ENCODE assay signal across 20 cellular contexts in genomic region chr18:55869965-55870585, GRCh38.
A peak's percentile ranks its signal among the peaks of the same experiment; 100 is the strongest.
DNase-seq lines count a peak whose midpoint lies in the region; ATAC-seq, FAIRE-seq and TF ChIP-seq lines count a peak whose summit lies in the region.
"Had no signal": no experiment of that assay in that cellular context is flagged by ENCODE, and none has a peak within 500 bp of the region (broad histone marks: within the 10 kb centered on the region; RNA-seq: fewer than 3 reads in every experiment).

No MANE protein-coding gene starts in this region.

- peaks cover 2% of the 10 kb centered on the region for H3K9me3 Mint-ChIP-seq in activated CD4-positive, alpha-beta memory T cell treated with anti-CD3 and anti-CD28 coated beads, Interleukin-2, amount 10 ng/mL, durations not matched to agents 7 days and 5 days

- H3K27me3 Mint-ChIP-seq in activated CD4-positive, alpha-beta memory T cell treated with anti-CD3 and anti-CD28 coated beads, Interleukin-2, amount 10 ng/mL, durations not matched to agents 7 days and 5 days = no peaks in the 10 kb centered on the region

- H3K4me1 ChIP-seq in SK-N-SH (ENCODE audit: control insufficient read depth in 1 of 2, insufficient read depth in 2 of 2, low read depth in 1 of 2, low read length in 1 of 2) = peaks cover 0 to 8% of the 10 kb centered on the region in 2 experiments; a peak in 3 of 4 replicates
- peaks cover 0 to 3% of the 10 kb centered on the region in 2 donors for H3K4me1 ChIP-seq in uterus
- H3K4me1 ChIP-seq: body of pancreas, pancreas had no signal

- H3K9me3 ChIP-seq in SK-N-SH (no peaks in the 10 kb centered on the region), uterus (no peaks in the 10 kb centered on the region)
- H3K9me3 ChIP-seq: body of pancreas, pancreas had no signal

- H3K9ac ChIP-seq in SK-N-SH = no peak overlapping the region

- FAIRE-seq in endometrium (lab: Jason Lieb, UNC) = peak; percentile 93
- FAIRE-seq: pancreas had no signal

- no peak overlapping the region for H3K27ac Mint-ChIP-seq in activated CD4-positive, alpha-beta memory T cell treated with anti-CD3 and anti-CD28 coated beads, Interleukin-2, amount 10 ng/mL, durations not matched to agents 7 days and 5 days

- no peaks in the 10 kb centered on the region for H4K20me1 ChIP-seq in SK-N-SH (ENCODE audit: insufficient read depth)

- H3K27me3 ChIP-seq in SK-N-SH (ENCODE audit: insufficient read depth) (no peaks in the 10 kb centered on the region), uterus (no peaks in the 10 kb centered on the region)
- H3K27me3 ChIP-seq: body of pancreas, pancreas had no signal

- H3K79me2 ChIP-seq in SK-N-SH (ENCODE audit: insufficient read depth) = no peaks in the 10 kb centered on the region

- in situ Hi-C loops in ACHN (cut with HindIII; ENCODE audit: low pct_ligation_motif_present, low pct_unique_long_range_greater_than_20kb, low sequenced_read_pairs) = no loop called here

- CTCF ChIA-PET in SK-N-SH (lab: Yijun Ruan, JAX) = no interaction called here
- CTCF ChIA-PET in activated CD4-positive, alpha-beta memory T cell treated with anti-CD3 and anti-CD28 coated beads, Interleukin-2, amount 10 ng/mL, durations not matched to agents 7 days and 5 days (lab: Charles Lee) = interaction anchor here (1.5 kb wide), 1 partner anchor 454 kb away, joined by 4 read pairs; no protein-coding TSS in a partner anchor

- no peaks in the 10 kb centered on the region for H3K36me3 ChIP-seq in SK-N-SH (replicated peaks in 1 of 2; ENCODE audit: control insufficient read depth in 1 of 2, insufficient read depth in 2 of 2, low read length in 1 of 2)
- H3K36me3 ChIP-seq in uterus = no peaks in the 10 kb centered on the region
- H3K36me3 ChIP-seq: pancreas had no signal

- H2AFZ ChIP-seq in SK-N-SH (ENCODE audit: low read depth) = 0 out of 2 replicates have a peak overlapping the region, but pooled peaks have one; percentile 5

- no peaks in the 10 kb centered on the region for H3K4me1 Mint-ChIP-seq in activated CD4-positive, alpha-beta memory T cell treated with anti-CD3 and anti-CD28 coated beads, Interleukin-2, amount 10 ng/mL, durations not matched to agents 7 days and 5 days

- intact Hi-C loops in uterus (cut with DNase I; ENCODE audit: low total_unique reads) = no loop called here

- H3K4me2 ChIP-seq in SK-N-SH = no peak overlapping the region

- WGBS in SK-N-SH (ENCODE audit: low lambda C conversion rate) = 84% methylated on average over 8 of the region's 8 CpGs

- TF ChIP-seq CTCF in SK-N-SH (IDR thresholded peaks at IDR 0.05) = no peak
- TF ChIP-seq CTCF in uterus (IDR thresholded peaks at IDR 0.05) = no peak

- no peak for TF ChIP-seq EP300 in SK-N-SH (IDR thresholded peaks at IDR 0.05; ENCODE audit: borderline replicate concordance in 1 of 2, low read depth in 1 of 2, low read length in 1 of 2)

- H3K27ac ChIP-seq in SK-N-SH (ENCODE audit: low read depth in 2 of 2, low read length in 1 of 2) (peak overlapping the region in 1 of 2 experiments; percentile 43; a peak in 2 of 4 replicates), uterus (peak overlapping the region in 1 of 2 donors; percentile 46)
- H3K27ac ChIP-seq: 22Rv1, body of pancreas, HL-60, pancreas had no signal

- POLR2A ChIA-PET in SK-N-SH (lab: Yijun Ruan, JAX) = no interaction called here
- POLR2A ChIA-PET in activated CD4-positive, alpha-beta memory T cell treated with anti-CD3 and anti-CD28 coated beads, Interleukin-2, amount 10 ng/mL, durations not matched to agents 7 days and 5 days (lab: Charles Lee) = no interaction called here

- H3K4me3 ChIP-seq in SK-N-SH (ENCODE audit: low read depth in 2 of 2, low read length in 1 of 2) (no peak overlapping the region), uterus (no peak overlapping the region)
- H3K4me3 ChIP-seq: body of pancreas, pancreas had no signal

- TF ChIP-seq POLR2A in uterus (IDR thresholded peaks at IDR 0.05) = no peak

- no peak for DNase-seq in SK-N-SH
- DNase-seq in iris pigment epithelial cell (ENCODE audit: low read depth) = peak; percentile 45
- peak; percentile 27 to 33 for DNase-seq in uterus
- no peak for DNase-seq in activated CD4-positive, alpha-beta memory T cell treated with anti-CD3 and anti-CD28 coated beads, Interleukin-2, amount 10 ng/mL, durations not matched to agents 7 days and 5 days
- no peak for DNase-seq in ACHN
- DNase-seq: activated CD8-positive, alpha-beta memory T cell treated with anti-CD3 and anti-CD28 coated beads for 24 hours; activated gamma-delta T cell treated with Interleukin-2 at 50 U/mL for 16 hours; effector CD8-positive, alpha-beta T cell; islet precursor cell; Kasumi-1; NCI-H1694 treated with DMSO at 0.1 percent for 48 hours; NCI-H524; pancreas; stimulated activated CD4-positive, alpha-beta T cell treated with anti-CD3 and anti-CD28 coated beads, Interleukin-15, amount 100 ng/mL, for 24 hours had no signal

- H3F3A ChIP-seq in SK-N-SH (replicated peaks; ENCODE audit: insufficient read depth) = peaks cover 10% of the 10 kb centered on the region

- no peak overlapping the region for H3K4me3 Mint-ChIP-seq in activated CD4-positive, alpha-beta memory T cell treated with anti-CD3 and anti-CD28 coated beads, Interleukin-2, amount 10 ng/mL, durations not matched to agents 7 days and 5 days

- no peak for ATAC-seq in SK-N-SH treated with all-trans-retinoic acid at 6 μM for 48 hours
- ATAC-seq in GM18867 (IDR thresholded peaks at IDR 0.05; ENCODE audit: unreplicated experiment) = no peak
- ATAC-seq: body of pancreas had no signal

- no peaks in the 10 kb centered on the region for H3K9me2 ChIP-seq in SK-N-SH

- no peaks in the 10 kb centered on the region for H3K36me3 Mint-ChIP-seq in activated CD4-positive, alpha-beta memory T cell treated with anti-CD3 and anti-CD28 coated beads, Interleukin-2, amount 10 ng/mL, durations not matched to agents 7 days and 5 days (ENCODE audit: low read depth)

- no peak for TF ChIP-seq RAD21 in SK-N-SH (IDR thresholded peaks at IDR 0.05; ENCODE audit: low read length)

TF ChIP-seq in SK-N-SH, 30 proteins besides CTCF, POLR2A, EP300 and RAD21:
- TF ChIP-seq JUND (IDR thresholded peaks at IDR 0.05) (no peak), RFX5 (IDR thresholded peaks at IDR 0.05; ENCODE audit: low read length) (no peak), TAF1 (IDR thresholded peaks at IDR 0.05; ENCODE audit: borderline replicate concordance, low read depth, low read length) (no peak), FOSL2 (IDR thresholded peaks at IDR 0.05; ENCODE audit: borderline replicate concordance, low read depth) (no peak), RCOR1 (IDR thresholded peaks at IDR 0.05; ENCODE audit: low read length) (no peak), GABPA (IDR thresholded peaks at IDR 0.05; ENCODE audit: low read depth) (no peak), MEF2A (IDR thresholded peaks at IDR 0.05; ENCODE audit: borderline replicate concordance, low read depth) (no peak), MAX (IDR thresholded peaks at IDR 0.05; ENCODE audit: low read depth) (no peak), ELF1 (IDR thresholded peaks at IDR 0.05) (no peak)

TF ChIP-seq in SK-N-SH treated with all-trans-retinoic acid at 6 μM for 48 hours, 23 proteins besides CTCF, POLR2A, EP300 and RAD21 (continues in another document):
- no peak for TF ChIP-seq CSRNP3 (CRISPR knock-in tag; IDR thresholded peaks at IDR 0.05)
- TF ChIP-seq BACH2 (CRISPR knock-in tag; IDR thresholded peaks at IDR 0.05; ENCODE audit: borderline replicate concordance) = no peak
- no peak for TF ChIP-seq ZC3H10 (CRISPR knock-in tag; IDR thresholded peaks at IDR 0.05)
- TF ChIP-seq ZFP3 (CRISPR knock-in tag; IDR thresholded peaks at IDR 0.05) = no peak
- TF ChIP-seq ARNTL (CRISPR knock-in tag; IDR thresholded peaks at IDR 0.05; ENCODE audit: borderline replicate concordance, low read depth) = no peak
- TF ChIP-seq TCF4 (CRISPR knock-in tag; IDR thresholded peaks at IDR 0.05; ENCODE audit: borderline replicate concordance) = no peak
- no peak for TF ChIP-seq PATZ1 (CRISPR knock-in tag; IDR thresholded peaks at IDR 0.05; ENCODE audit: borderline replicate concordance)
- TF ChIP-seq ZNF70 (CRISPR knock-in tag; IDR thresholded peaks at IDR 0.05) = no peak
- no peak for TF ChIP-seq CREB5 (CRISPR knock-in tag; IDR thresholded peaks at IDR 0.05; ENCODE audit: low read depth)
- TF ChIP-seq CSDC2 (CRISPR knock-in tag; IDR thresholded peaks at IDR 0.05) = no peak

Comparison
In these comparisons a context has a peak if more than half of its experiments do, and no peak if none do; other contexts are left out.
1. DNase-seq: peak in iris pigment epithelial cell (single experiment) and uterus (2 of 2); none in SK-N-SH (single experiment), activated CD4-positive, alpha-beta memory T cell treated with anti-CD3 and anti-CD28 coated beads, Interleukin-2, amount 10 ng/mL, durations not matched to agents 7 days and 5 days (single experiment) and ACHN (single experiment).